In the genomic region with DNA sequence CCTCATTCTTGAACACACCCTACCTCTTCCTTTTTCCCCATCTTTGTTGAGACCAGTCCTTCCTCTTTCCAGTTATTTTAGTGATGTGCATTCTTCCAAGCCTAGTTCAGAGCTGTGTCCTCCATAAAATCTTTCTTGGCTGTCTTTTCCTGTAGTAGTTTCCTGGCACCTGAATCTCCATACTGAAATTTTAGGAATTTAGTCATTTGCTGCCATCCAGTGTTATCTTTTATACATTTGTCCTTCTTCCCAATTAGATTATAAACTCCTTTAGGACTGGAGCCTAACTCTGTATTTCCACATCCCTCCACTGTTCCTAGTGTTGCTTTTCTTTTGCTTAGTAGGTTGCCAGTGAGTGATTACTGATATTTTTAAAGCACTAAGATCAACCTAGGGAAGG, we compare ENCODE assay signal across 26 cellular contexts. TPM values are rescaled to one million over a fixed set of nuclear protein-coding genes. Genes with fewer than 3 reads are reported as not detected.
DNase-seq lines count a peak whose midpoint lies in the region; ATAC-seq and TF ChIP-seq lines count a peak whose summit lies in the region.
"Had no signal": no experiment of that assay in that cellular context is flagged by ENCODE, and none has a peak within 500 bp of the region (broad histone marks: within the 10 kb centered on the region; RNA-seq: fewer than 3 reads in every experiment).

No MANE protein-coding gene starts in this region.

- no peak for ATAC-seq in foreskin keratinocyte
- no peak for ATAC-seq in esophagus mucosa
- no peak for ATAC-seq in GM19455 (IDR thresholded peaks at IDR 0.05; ENCODE audit: unreplicated experiment)
- ATAC-seq: left ventricle myocardium superior; naive thymus-derived CD4-positive, alpha-beta T cell had no signal

- no peaks in the 10 kb centered on the region for H3K36me3 Mint-ChIP-seq in endothelial cell (ENCODE audit: low read depth, unreplicated experiment)
- H3K36me3 Mint-ChIP-seq: activated naive CD4-positive, alpha-beta T cell treated with anti-CD3 and anti-CD28 coated beads, Interleukin-2, amount 10 ng/mL, durations not matched to agents 7 days and 5 days had no signal

- DNase-seq in DMS114 treated with DMSO at 0.1 percent for 48 hours (lab: John Stamatoyannopoulos, UW; ENCODE audit: unreplicated experiment): peak; percentile 2
- DNase-seq in HT1080 (ENCODE audit: low read depth): peak; percentile 23
- DNase-seq in SKM-1 (lab: John Stamatoyannopoulos, UW; ENCODE audit: unreplicated experiment): peak; percentile 17
- DNase-seq in foreskin keratinocyte: no peak
- DNase-seq in endothelial cell (ENCODE audit: low spot score): no peak
- no peak for DNase-seq in LoVo (ENCODE audit: low spot score)
- DNase-seq: activated CD4-positive, alpha-beta T cell treated with anti-CD3 and anti-CD28 coated beads, Interleukin-2, amount 50 U/mL, for 48 hours; activated CD4-positive, CD25-positive, alpha-beta regulatory T cell; activated CD8-positive, alpha-beta memory T cell treated with anti-CD3 and anti-CD28 coated beads, Interleukin-2, amount 50 U/mL, for 4 hours; activated naive CD4-positive, alpha-beta T cell treated with anti-CD3 and anti-CD28 coated beads, Interleukin-2, amount 10 ng/mL, durations not matched to agents 7 days and 5 days; amygdala; C1 segment of cervical spinal cord; IMR-90; islet precursor cell; left ventricle myocardium superior; midbrain; naive thymus-derived CD4-positive, alpha-beta T cell; NCI-H1436; NCI-H510A; SHP77; sigmoid colon; stimulated activated CD4-positive, alpha-beta T cell treated with anti-CD3 and anti-CD28 coated beads, Interleukin-15, amount 100 ng/mL, for 24 hours; stimulated activated naive CD4-positive, alpha-beta T cell treated with Interleukin-2 at 50 U/mL for 16 hours had no signal

- H3K27me3 ChIP-seq in foreskin keratinocyte: no peaks in the 10 kb centered on the region
- H3K27me3 ChIP-seq: sigmoid colon had no signal

- H3K4me1 Mint-ChIP-seq in endothelial cell (ENCODE audit: unreplicated experiment): peaks cover 11% of the 10 kb centered on the region
- H3K4me1 Mint-ChIP-seq: activated naive CD4-positive, alpha-beta T cell treated with anti-CD3 and anti-CD28 coated beads, Interleukin-2, amount 10 ng/mL, durations not matched to agents 7 days and 5 days; naive thymus-derived CD4-positive, alpha-beta T cell had no signal

- no peak overlapping the region for H3K4me3 Mint-ChIP-seq in endothelial cell (ENCODE audit: unreplicated experiment)
- H3K4me3 Mint-ChIP-seq: activated naive CD4-positive, alpha-beta T cell treated with anti-CD3 and anti-CD28 coated beads, Interleukin-2, amount 10 ng/mL, durations not matched to agents 7 days and 5 days; naive thymus-derived CD4-positive, alpha-beta T cell had no signal

- peaks cover 36% of the 10 kb centered on the region for H3K4me1 ChIP-seq in foreskin keratinocyte
- H3K4me1 ChIP-seq: sigmoid colon had no signal

- no peak overlapping the region for H3K27ac Mint-ChIP-seq in endothelial cell (ENCODE audit: unreplicated experiment)
- H3K27ac Mint-ChIP-seq: activated naive CD4-positive, alpha-beta T cell treated with anti-CD3 and anti-CD28 coated beads, Interleukin-2, amount 10 ng/mL, durations not matched to agents 7 days and 5 days; naive thymus-derived CD4-positive, alpha-beta T cell; progenitor cell of endocrine pancreas had no signal

- H3K27ac ChIP-seq in foreskin keratinocyte: peak overlapping the region; percentile 11
- H3K27ac ChIP-seq: sigmoid colon had no signal

- no peaks in the 10 kb centered on the region for H3K27me3 Mint-ChIP-seq in endothelial cell (ENCODE audit: unreplicated experiment)
- H3K27me3 Mint-ChIP-seq: progenitor cell of endocrine pancreas had no signal

- no peaks in the 10 kb centered on the region for H3K9me3 Mint-ChIP-seq in endothelial cell (ENCODE audit: unreplicated experiment)

- TF ChIP-seq CTCF in foreskin keratinocyte (conservative IDR thresholded peaks at IDR 0.05) (peak; percentile 27), endothelial cell (IDR thresholded peaks at IDR 0.05; ENCODE audit: unreplicated experiment) (no peak)

RNA-seq across cellular contexts. Expression of a gene that starts 11.4 kb away (rescaled TPM):
- 8.5 and 11.7 TPM in 2 replicates for total RNA-seq in HT1080 (2014; rRNA removed; shearing (Covaris generic))
- polyA plus RNA-seq in HT1080 (2015; cell fraction: cytosol; rRNA removed): 1.5 and 1.8 TPM in 2 replicates
- 3.0 and 4.2 TPM in 2 replicates for polyA plus RNA-seq in HT1080 (2015; cell fraction: nucleus; rRNA removed)
- total RNA-seq in foreskin keratinocyte (17.0 and 19.1 TPM in 2 replicates), endothelial cell (ENCODE audit: unreplicated experiment) (2.4 TPM), esophagus mucosa (43.6 TPM)
- 0.93 and 1.3 TPM in 2 replicates for polyA plus RNA-seq in foreskin keratinocyte
- polyA plus RNA-seq: naive thymus-derived CD4-positive, alpha-beta T cell had no signal

Comparison
In these comparisons a context has a peak if more than half of its experiments do, and no peak if none do; other contexts are left out.
1. DNase-seq: peak in DMS114 treated with DMSO at 0.1 percent for 48 hours (single experiment), HT1080 (single experiment) and SKM-1 (single experiment); none in foreskin keratinocyte (0 of 2), endothelial cell (single experiment) and LoVo (single experiment).